ENCODE assay signal across 8 cellular contexts in the genomic region with DNA sequence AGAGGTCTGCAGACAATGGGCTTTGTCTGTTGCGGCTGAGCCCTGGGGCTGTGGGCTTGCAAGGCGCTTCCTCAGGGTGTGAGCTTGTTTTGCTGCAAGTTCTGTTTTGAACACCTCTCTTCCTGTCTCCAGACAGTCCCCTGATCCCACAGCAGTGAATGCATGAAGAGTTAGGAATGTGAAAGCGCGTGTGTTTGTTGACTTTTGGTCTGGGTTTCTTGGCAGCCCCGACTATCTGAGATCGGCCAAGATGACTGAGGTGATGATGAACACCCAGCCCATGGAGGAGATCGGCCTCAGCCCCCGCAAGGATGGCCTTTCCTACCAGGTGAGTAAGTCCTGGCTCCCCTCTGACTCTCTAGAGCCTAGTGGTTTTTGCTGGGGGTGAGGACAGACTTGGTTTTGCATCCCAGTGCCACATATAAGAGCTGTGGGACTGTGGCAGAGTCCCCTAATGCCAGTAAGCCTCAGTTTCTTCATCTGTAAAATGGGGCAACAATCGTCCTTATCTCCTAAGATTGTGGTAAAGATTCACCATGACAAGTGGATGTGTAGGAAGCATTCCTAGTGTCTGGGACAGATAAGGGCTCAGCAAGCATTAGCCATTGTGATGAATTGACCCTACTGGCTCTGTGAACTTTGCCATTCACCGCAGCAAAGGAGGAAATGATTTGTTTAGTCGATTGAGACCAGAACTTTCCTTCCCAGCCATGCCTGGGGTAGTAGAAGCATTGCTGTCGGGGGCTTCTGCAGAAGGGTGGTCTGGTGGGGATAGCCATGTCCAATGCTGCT. TPM values are rescaled to one million over a fixed set of nuclear protein-coding genes. Genes with fewer than 3 reads are reported as not detected.
DNase-seq lines count a peak whose midpoint lies in the region; ATAC-seq and TF ChIP-seq lines count a peak whose summit lies in the region.

No MANE protein-coding gene starts in this region.

- peak overlapping the region; percentile 52 for H3K23ac ChIP-seq in IMR-90 (ENCODE audit: low read depth, low read length)

- ATAC-seq in IMR-90 (ENCODE audit: low read depth) (peak; percentile 4), lung (ENCODE audit: insufficient read depth, low FRiP score) (no peak), HG02763 (IDR thresholded peaks at IDR 0.05; ENCODE audit: unreplicated experiment) (no peak), HG03354 (IDR thresholded peaks at IDR 0.05; ENCODE audit: poor library complexity, severe bottlenecking, unreplicated experiment) (no peak), HG03520 (IDR thresholded peaks at IDR 0.05; ENCODE audit: unreplicated experiment) (no peak)

- H2BK120ac ChIP-seq in IMR-90 (ENCODE audit: low read depth, low read length): peak overlapping the region; percentile 18; the same call in 1 of the 2 replicates

- TF ChIP-seq POLR2A in IMR-90 (IDR thresholded peaks at IDR 0.05; ENCODE audit: low read depth, low read length) (peak; percentile 88), transverse colon (IDR thresholded peaks at IDR 0.05) (no peak)

- intact Hi-C loops in IMR-90 (cut with micrococcal nuclease): loop anchor here (5.0 to 10.0 kb wide), 2 partner anchors 178 to 470 kb away; no protein-coding TSS in a partner anchor
- intact Hi-C loops in transverse colon (cut with DNase I; ENCODE audit: low total_unique reads): no loop called here

- in situ Hi-C loops in IMR-90 (cut with MboI; ENCODE audit: low sequenced_read_pairs): no loop called here
- in situ Hi-C loops in transverse colon (cut with MboI; ENCODE audit: low pct_ligation_motif_present in 1 of 4, low pct_unique_long_range_greater_than_20kb in 1 of 4, low sequenced_read_pairs in 3 of 4): loop anchor here in 2 of 4 donors (25.0 kb wide), 2 partner anchors 178 to 203 kb away; partner anchors contain the start of gene LCLAT1 (in 1 of the 2)

- H3K36me3 ChIP-seq in IMR-90 (ENCODE audit: control insufficient read depth, insufficient read depth, low read length) (peaks cover 63% of the 10 kb centered on the region), lung (ENCODE audit: control insufficient read depth in 2 of 2, insufficient read depth in 2 of 2, low read length in 2 of 2) (peaks cover 0 to 11% of the 10 kb centered on the region in 2 donors), transverse colon (no peaks in the 10 kb centered on the region)

- no peak overlapping the region for H2BK15ac ChIP-seq in IMR-90 (ENCODE audit: low read depth, low read length)

- peak overlapping the region; percentile 78 for H3K4me2 ChIP-seq in IMR-90 (ENCODE audit: low read depth, low read length)

- H4K20me1 ChIP-seq in IMR-90 (ENCODE audit: insufficient read depth, low read length): peaks cover 80% of the 10 kb centered on the region

- peaks cover 38% of the 10 kb centered on the region for H3K9me1 ChIP-seq in IMR-90 (ENCODE audit: insufficient read depth, low read length)

- peak overlapping the region; percentile 75 for H3K18ac ChIP-seq in IMR-90 (ENCODE audit: low read depth, low read length)

- H3K27me3 ChIP-seq in IMR-90 (ENCODE audit: control insufficient read depth, insufficient read depth, low read length): no peaks in the 10 kb centered on the region
- H3K27me3 ChIP-seq in lung (ENCODE audit: control insufficient read depth, insufficient read depth): no peaks in the 10 kb centered on the region
- peaks cover 46% of the 10 kb centered on the region for H3K27me3 ChIP-seq in transverse colon

- peak overlapping the region; percentile 87 for H3K14ac ChIP-seq in IMR-90 (replicated peaks; ENCODE audit: low read depth, low read length)

- H3K79me1 ChIP-seq in IMR-90 (ENCODE audit: low read depth in 1 of 2, low read length in 2 of 2): peaks cover 4 to 73% of the 10 kb centered on the region in 2 experiments; a peak in 2 of 4 replicates

- peak overlapping the region; percentile 62 for H3K4ac ChIP-seq in IMR-90 (ENCODE audit: low read depth, low read length)

- TF ChIP-seq EP300 in transverse colon (IDR thresholded peaks at IDR 0.05; ENCODE audit: low read depth): no peak

- peak overlapping the region; percentile 11 for H2AFZ ChIP-seq in IMR-90 (replicated peaks; ENCODE audit: low read length, poor library complexity)

- no peak overlapping the region; the same call in 1 of the 2 replicates for H2BK20ac ChIP-seq in IMR-90 (ENCODE audit: low read depth, low read length)

- no peak overlapping the region for H2AK9ac ChIP-seq in IMR-90 (replicated peaks; ENCODE audit: low read depth, low read length, poor library complexity)

- POLR2A ChIA-PET in IMR-90 (lab: Charles Lee; ENCODE audit: unreplicated experiment): interaction anchor here (0.6 to 1.3 kb wide), 6 partner anchors 9 to 308 kb away, joined by 3 to 10 read pairs (median 3); partner anchors contain the start of gene LCLAT1

- H2AK5ac ChIP-seq in IMR-90 (ENCODE audit: low read depth, low read length): peak overlapping the region; percentile 40; the same call in 1 of the 2 replicates

- peak overlapping the region; percentile 100 for H3K9ac ChIP-seq in IMR-90 (ENCODE audit: low read depth, low read length)

- H2BK5ac ChIP-seq in IMR-90 (ENCODE audit: low read depth, low read length, poor library complexity, severe bottlenecking): peak overlapping the region; percentile 79

- H4K8ac ChIP-seq in IMR-90 (ENCODE audit: low read depth in 2 of 2, low read length in 2 of 2): peak overlapping the region; percentile 24 to 69; a peak in 3 of 4 replicates

- H3K27ac ChIP-seq in IMR-90 (ENCODE audit: insufficient read depth, low read length) (peak overlapping the region; percentile 83), lung (ENCODE audit: low read depth in 1 of 2, low read length in 1 of 2) (peak overlapping the region; percentile 54 to 60), transverse colon (peak overlapping the region; percentile 85 to 92 (median 90))

- H3K9me3 ChIP-seq in IMR-90 (ENCODE audit: control insufficient read depth, insufficient read depth, low read length): no peaks in the 10 kb centered on the region
- H3K9me3 ChIP-seq in lung (ENCODE audit: control insufficient read depth in 2 of 2, insufficient read depth in 1 of 2, low read length in 1 of 2): no peaks in the 10 kb centered on the region
- H3K9me3 ChIP-seq in transverse colon: no peaks in the 10 kb centered on the region

- H3K4me3 ChIP-seq in IMR-90 (ENCODE audit: insufficient read depth, low read depth, low read length): peak overlapping the region; percentile 84
- H3K4me3 ChIP-seq in lung: no peak overlapping the region
- H3K4me3 ChIP-seq in transverse colon: peak overlapping the region in 2 of 4 donors; percentile 64 to 81

- peaks cover 36% of the 10 kb centered on the region for H3K4me1 ChIP-seq in IMR-90 (ENCODE audit: control insufficient read depth, insufficient read depth, low read length)
- H3K4me1 ChIP-seq in lung (ENCODE audit: control insufficient read depth in 2 of 2, insufficient read depth in 2 of 2, low read length in 2 of 2): peaks cover 2 to 18% of the 10 kb centered on the region in 2 donors
- peaks cover 5 to 54% (median 26%) of the 10 kb centered on the region in 4 donors for H3K4me1 ChIP-seq in transverse colon

- WGBS in IMR-90 (ENCODE audit: extremely low coverage in 2 of 2, insufficient read length in 1 of 2), 2 experiments: no CpG with 5 or more reads among the region's 12 CpGs
- WGBS in lung, 2 donors: 38 to 57% methylated on average over 12 of the region's 12 CpGs
- WGBS in transverse colon (ENCODE audit: low coverage in 1 of 2), 2 donors: 25 to 27% methylated on average over 4 to 12 of the region's 12 CpGs

- peak; percentile 84 for DNase-seq in AG08396 (ENCODE audit: low spot score)
- peak; percentile 96 for DNase-seq in IMR-90
- DNase-seq in amniotic epithelial cell (ENCODE audit: low read depth): peak; percentile 76
- DNase-seq in lung (ENCODE audit: low spot score): no peak
- DNase-seq in transverse colon: peak; percentile 30

- peak overlapping the region; percentile 85 for H3K56ac ChIP-seq in IMR-90 (ENCODE audit: extremely low read depth, insufficient read depth, low read length)

- TF ChIP-seq RAD21 in IMR-90 (IDR thresholded peaks at IDR 0.05; ENCODE audit: low read length): peak; percentile 32; the same call in 1 of the 2 replicates

- CTCF ChIA-PET in IMR-90 (lab: Yijun Ruan, JAX): interaction anchor here (1.1 kb wide), 1 partner anchor 69 kb away, joined by 4 read pairs; no protein-coding TSS in a partner anchor

- BruUV-seq in IMR-90 (replicated peaks; lab: Mats Ljungman, UMichigan): no TSS peak

- H4K5ac ChIP-seq in IMR-90 (ENCODE audit: low read depth, low read length): peak overlapping the region; percentile 19; the same call in 1 of the 2 replicates

- peak overlapping the region; percentile 32 for H4K91ac ChIP-seq in IMR-90 (ENCODE audit: insufficient read depth, low read depth, low read length)

- no peak for TF ChIP-seq CTCF in IMR-90 (conservative IDR thresholded peaks at IDR 0.05; ENCODE audit: low read depth, low read length)
- TF ChIP-seq CTCF in lung (IDR thresholded peaks at IDR 0.05; ENCODE audit: control extremely low read depth, extremely low read depth): no peak
- no peak for TF ChIP-seq CTCF in transverse colon (IDR thresholded peaks at IDR 0.05)

- dilution Hi-C loops in IMR-90 (cut with HindIII; ENCODE audit: low sequenced_read_pairs, unreplicated experiment): no loop called here

TF ChIP-seq in IMR-90, 13 proteins besides CTCF, POLR2A, EP300 and RAD21 (continues in another document):
- TF ChIP-seq CHD1 (IDR thresholded peaks at IDR 0.05; ENCODE audit: low read depth, low read length) (0 out of 2 replicates have a peak, but pooled peaks have one; percentile 6), FOS (IDR thresholded peaks at IDR 0.05; ENCODE audit: low read depth, low read length) (peak; percentile 45), RFX5 (IDR thresholded peaks at IDR 0.05; ENCODE audit: low read depth, low read length) (no peak)
- TF ChIP-seq, protein P1, sequence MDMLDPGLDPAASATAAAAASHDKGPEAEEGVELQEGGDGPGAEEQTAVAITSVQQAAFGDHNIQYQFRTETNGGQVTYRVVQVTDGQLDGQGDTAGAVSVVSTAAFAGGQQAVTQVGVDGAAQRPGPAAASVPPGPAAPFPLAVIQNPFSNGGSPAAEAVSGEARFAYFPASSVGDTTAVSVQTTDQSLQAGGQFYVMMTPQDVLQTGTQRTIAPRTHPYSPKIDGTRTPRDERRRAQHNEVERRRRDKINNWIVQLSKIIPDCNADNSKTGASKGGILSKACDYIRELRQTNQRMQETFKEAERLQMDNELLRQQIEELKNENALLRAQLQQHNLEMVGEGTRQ (IDR thresholded peaks at IDR 0.05; ENCODE audit: low read depth, low read length): no peak

RNA-seq across cellular contexts. Expression of gene LBH, which starts 3.0 kb away (rescaled TPM):
- 155 and 158 TPM in 2 replicates for total RNA-seq in IMR-90 (2012; rRNA removed)
- 163 and 202 TPM in 2 replicates for polyA plus RNA-seq in IMR-90 (2012; rRNA removed)
- 108 and 247 TPM in 2 replicates for polyA plus RNA-seq in IMR-90 (2012; cell fraction: cytosol; rRNA removed)
- 92.9 and 150 TPM in 2 replicates for polyA plus RNA-seq in IMR-90 (2012; cell fraction: nucleus; rRNA removed; ENCODE audit: low replicate concordance)
- 100 to 1,000 TPM; 107 to 133 TPM for total RNA-seq in lung
- 10 to 100 TPM; 22.9 to 55.2 TPM for polyA plus RNA-seq in lung
- total RNA-seq in transverse colon: 10 to 100 TPM in 3 of 4 donors, 1 to 10 TPM in 1; 7.0 to 37.8 (median 16.3) TPM
